Comparison of ENCODE assay signal across 11 cellular contexts in genomic region chrX:82058728-82059127, GRCh38.
"Had no signal": no experiment of that assay in that cellular context is flagged by ENCODE, and none has a peak within 500 bp of the region (broad histone marks: within the 10 kb centered on the region; RNA-seq: fewer than 3 reads in every experiment).

No MANE protein-coding gene starts in this region.

- H2AFZ ChIP-seq: GM23248, GM23338 had no signal

- H3K4me1 ChIP-seq: HAP-1 had no signal

- H3K4me3 ChIP-seq: GM23248, GM23338, HAP-1 had no signal

- ATAC-seq: GM23338, HCT116 had no signal

- H3K9ac ChIP-seq: GM23248 had no signal

- H3K36me3 ChIP-seq: HAP-1 had no signal

- H3K27ac ChIP-seq: GM23248 had no signal

- H3K9me3 ChIP-seq: HAP-1 had no signal

- FAIRE-seq: H1, H54 had no signal

- DNase-seq: GM23248, GOT3, H7, H9, HCEC 1CT, HFFc6 had no signal

- H3K4me2 ChIP-seq: GM23338 had no signal
